ENCODE assay signal across 9 cellular contexts in genomic region chr19:51055866-51056265, GRCh38. TPM values are rescaled to one million over a fixed set of nuclear protein-coding genes. Genes with fewer than 3 reads are reported as not detected.
"Had no signal": no experiment of that assay in that cellular context is flagged by ENCODE, and none has a peak within 500 bp of the region (broad histone marks: within the 10 kb centered on the region; RNA-seq: fewer than 3 reads in every experiment).

No MANE protein-coding gene starts in this region.

- H3K4me1 Mint-ChIP-seq: IgD-negative memory B cell had no signal

- H3K4me3 Mint-ChIP-seq: IgD-negative memory B cell had no signal

- H3K27ac ChIP-seq: HL-60 had no signal

- DNase-seq: GOT3, H7, HCEC 1CT, KBM-7 had no signal

- ATAC-seq: HepG2 had no signal

- H3K27ac Mint-ChIP-seq: IgD-negative memory B cell had no signal

RNA-seq across cellular contexts. Expression of gene KLK13, which starts 9.0 kb away (rescaled TPM):
- total RNA-seq: H4, HepG2, HT1080 had no signal
- polyA plus RNA-seq: IgD-negative memory B cell had no signal

RNA-seq across cellular contexts. Expression of gene KLK12, which starts 21.1 kb away (rescaled TPM):
- total RNA-seq: H4, H7, HepG2, HT1080 had no signal
- polyA plus RNA-seq: HepG2, IgD-negative memory B cell had no signal

RNA-seq across cellular contexts. Expression of gene KLK14, which starts 26.8 kb away (rescaled TPM):
- total RNA-seq: H4, H7, HepG2, HT1080 had no signal
- polyA plus RNA-seq: HepG2, IgD-negative memory B cell had no signal

RNA-seq across cellular contexts. Expression of gene KLK11, which starts 29.4 kb away (rescaled TPM):
- total RNA-seq: H4, H7, HepG2, HT1080 had no signal
- polyA plus RNA-seq: HepG2, IgD-negative memory B cell had no signal

RNA-seq across cellular contexts. Expression of gene KLK10, which starts 36.4 kb away (rescaled TPM):
- total RNA-seq: H4, HepG2, HT1080 had no signal
- polyA plus RNA-seq: HepG2, IgD-negative memory B cell had no signal
